ENCODE assay signal across 10 cellular contexts in the genomic region with DNA sequence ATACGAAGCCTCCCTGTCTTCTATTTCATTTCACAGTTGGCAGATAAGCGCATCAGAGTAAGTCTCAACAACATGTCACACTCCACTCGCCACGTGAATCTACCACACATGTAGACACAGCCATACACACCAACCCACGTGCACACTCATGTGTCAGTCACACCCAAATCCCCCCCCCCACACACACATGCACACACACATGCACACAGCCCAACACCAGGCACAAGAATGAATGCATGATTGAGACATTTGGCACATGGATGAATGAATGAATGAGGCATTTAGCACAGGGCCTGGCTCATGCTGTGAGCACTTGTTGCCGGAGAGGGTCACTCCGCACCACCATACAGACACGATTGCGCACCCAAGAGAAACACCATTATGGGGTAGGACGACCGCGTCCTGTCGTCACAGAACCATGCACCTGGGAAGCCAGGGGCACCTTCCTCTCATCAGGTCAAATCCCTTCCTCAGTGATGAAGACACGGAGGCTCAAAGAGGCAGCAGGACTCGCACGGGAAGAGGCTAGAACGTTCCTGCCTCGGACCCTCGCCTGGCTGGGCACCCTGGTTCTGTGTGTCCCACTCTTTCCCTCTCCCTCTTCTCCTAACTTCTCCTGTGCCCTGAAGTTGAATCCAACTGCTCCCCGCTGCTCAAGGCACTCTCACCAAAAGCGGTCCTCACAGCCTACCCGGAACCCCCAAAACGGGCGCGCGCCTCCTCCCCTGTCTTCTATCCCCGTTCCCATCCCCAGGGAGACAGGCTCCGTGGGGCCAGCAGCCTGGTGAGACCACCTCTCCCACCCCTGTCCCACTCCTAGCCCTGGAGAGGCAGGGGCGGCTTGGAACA. TPM values are rescaled to one million over a fixed set of nuclear protein-coding genes. Genes with fewer than 3 reads are reported as not detected.
DNase-seq lines count a peak whose midpoint lies in the region; ATAC-seq, FAIRE-seq and TF ChIP-seq lines count a peak whose summit lies in the region.
"Had no signal": no experiment of that assay in that cellular context is flagged by ENCODE, and none has a peak within 500 bp of the region (broad histone marks: within the 10 kb centered on the region; RNA-seq: fewer than 3 reads in every experiment).

No MANE protein-coding gene starts in this region.

- peak; percentile 23 for FAIRE-seq in K562 (lab: Jason Lieb, UNC)
- FAIRE-seq: islet of Langerhans had no signal

- peak in 2 of 8 donors; percentile 16 to 21 for ATAC-seq in heart right ventricle
- no peak for ATAC-seq in left ventricle myocardium superior
- no peak for ATAC-seq in K562
- peak in 1 of 2 donors; percentile 20 for ATAC-seq in lower lobe of right lung
- no peak for ATAC-seq in HG03095 (IDR thresholded peaks at IDR 0.05; ENCODE audit: unreplicated experiment)

- no peak overlapping the region for H3K27ac ChIP-seq in heart right ventricle
- no peak overlapping the region for H3K27ac ChIP-seq in K562 (ENCODE audit: extremely low read depth, low read depth, low read length)
- no peak overlapping the region for H3K27ac ChIP-seq in lower lobe of right lung
- no peak overlapping the region for H3K27ac ChIP-seq in urinary bladder (ENCODE audit: low read depth)

- H3K36me3 ChIP-seq in heart right ventricle (no peaks in the 10 kb centered on the region), K562 (ENCODE audit: control insufficient read depth, insufficient read depth, low read length) (no peaks in the 10 kb centered on the region), lower lobe of right lung (no peaks in the 10 kb centered on the region), urinary bladder (ENCODE audit: insufficient read depth) (no peaks in the 10 kb centered on the region)

- no peak for TF ChIP-seq EP300 in K562 (IDR thresholded peaks at IDR 0.05; ENCODE audit: low read length)

- H3K4me3 ChIP-seq in heart right ventricle (peak overlapping the region in 8 of 10 donors; percentile 26 to 55 (median 47)), K562 (peak overlapping the region; percentile 40; the same call in 1 of the 2 replicates), lower lobe of right lung (peak overlapping the region; percentile 42), urinary bladder (ENCODE audit: low read depth, low read length) (peak overlapping the region; percentile 75)

- H3K9ac ChIP-seq in K562 (ENCODE audit: insufficient read depth in 1 of 2, low read depth in 2 of 2, low read length in 2 of 2) = peak overlapping the region in 1 of 2 experiments; percentile 68; a peak in 1 of 4 replicates

- intact Hi-C loops in heart right ventricle (cut with DNase I) (no loop called here), left ventricle myocardium superior (cut with micrococcal nuclease) (no loop called here), K562 (cut with micrococcal nuclease) (no loop called here), lower lobe of right lung (cut with DNase I) (no loop called here)

- H2AFZ ChIP-seq in K562 (ENCODE audit: low read depth, low read length) = no peak overlapping the region

- H3K4me1 ChIP-seq in heart right ventricle (peaks cover 0 to 23% (median 4%) of the 10 kb centered on the region in 9 donors), K562 (replicated peaks in 1 of 2; ENCODE audit: control insufficient read depth in 2 of 2, insufficient read depth in 2 of 2, low read length in 2 of 2) (peaks cover 4 to 48% of the 10 kb centered on the region in 2 experiments; a peak in 4 of 5 replicates), lower lobe of right lung (peaks cover 6% of the 10 kb centered on the region), urinary bladder (ENCODE audit: insufficient read depth) (no peaks in the 10 kb centered on the region)

- H3K27me3 ChIP-seq in heart right ventricle (peaks cover 7 to 93% (median 82%) of the 10 kb centered on the region in 7 donors), K562 (ENCODE audit: control insufficient read depth in 2 of 2, insufficient read depth in 2 of 2, low read length in 2 of 2) (peaks cover 50 to 70% of the 10 kb centered on the region in 2 experiments), lower lobe of right lung (ENCODE audit: low read depth) (peaks cover 66% of the 10 kb centered on the region)

- DNase-seq in heart right ventricle = no peak
- DNase-seq in left ventricle myocardium superior = no peak
- no peak for DNase-seq in K562 (ENCODE audit: extremely low read depth in 1 of 4, low spot score in 3 of 4)
- peak; percentile 9 for DNase-seq in lower lobe of right lung
- DNase-seq in NCI-H2029 treated with DMSO at 0.1 percent for 48 hours (lab: John Stamatoyannopoulos, UW) = no peak
- no peak for DNase-seq in kidney tubule cell (ENCODE audit: low spot score)
- DNase-seq: NCI-H1436 had no signal

- no peaks in the 10 kb centered on the region for H3K79me2 ChIP-seq in K562 (ENCODE audit: control insufficient read depth, insufficient read depth, low read length)

- no peak for TF ChIP-seq CTCF in heart right ventricle (IDR thresholded peaks at IDR 0.05)
- TF ChIP-seq CTCF in K562 (IDR thresholded peaks at IDR 0.05 in 2 of 3, conservative IDR thresholded peaks at IDR 0.05 in 1 of 3; ENCODE audit: insufficient read depth in 2 of 3, low read depth in 1 of 3, low read length in 3 of 3) = no peak
- no peak for TF ChIP-seq CTCF in lower lobe of right lung (IDR thresholded peaks at IDR 0.05)

- no peak for TF ChIP-seq POLR2A in K562 (conservative IDR thresholded peaks at IDR 0.05)

- in situ Hi-C loops in K562 (cut with MboI) = loop anchor here (10.0 kb wide), 1 partner anchor 263 kb away; no protein-coding TSS in a partner anchor

- no peaks in the 10 kb centered on the region for H3K9me3 ChIP-seq in heart right ventricle
- no peaks in the 10 kb centered on the region; the same call in 1 of the 2 replicates for H3K9me3 ChIP-seq in K562 (replicated peaks; ENCODE audit: control insufficient read depth, insufficient read depth, low read depth, low read length)
- no peaks in the 10 kb centered on the region for H3K9me3 ChIP-seq in lower lobe of right lung

- TF ChIP-seq RAD21 in K562 (CRISPR knock-in tag; conservative IDR thresholded peaks at IDR 0.05 in 1 of 2, IDR thresholded peaks at IDR 0.05 in 1 of 2) = no peak

- H3K9me1 ChIP-seq in K562 (ENCODE audit: control insufficient read depth, insufficient read depth, low read length) = no peaks in the 10 kb centered on the region

- BruUV-seq in K562 (replicated peaks; lab: Mats Ljungman, UMichigan) = no TSS peak

- POLR2A ChIA-PET in K562 (lab: Yijun Ruan, JAX) = interaction anchor here (1.0 kb wide), 1 partner anchor 66 kb away, joined by 3 read pairs; no protein-coding TSS in a partner anchor

- 5% methylated on average over 29 of the region's 29 CpGs for WGBS in heart right ventricle, 2 donors
- 8% methylated on average over 24 of the region's 29 CpGs for WGBS in K562 (ENCODE audit: insufficient coverage, low coverage, missing lambda C conversion rate)
- 8% methylated on average over 29 of the region's 29 CpGs for WGBS in urinary bladder

- H3K4me2 ChIP-seq in K562 (ENCODE audit: insufficient read depth, low read length) = peak overlapping the region; percentile 23; the same call in 1 of the 2 replicates

- CTCF ChIA-PET in K562 (lab: Yijun Ruan, JAX; ENCODE audit: low intra/inter-chr PET ratio) = no interaction called here

- H4K20me1 ChIP-seq in K562 (replicated peaks; ENCODE audit: control insufficient read depth, insufficient read depth, low read length) = 0 out of 2 replicates have a peak, but pooled peaks cover 8% of the 10 kb centered on the region

RNA-seq across cellular contexts. Expression of a gene that starts 1.4 kb away (rescaled TPM):
- 1 to 10 TPM in 8 of 10 donors, under 1 TPM in 2; 0.71 to 5.9 (median 1.9) TPM for total RNA-seq in heart right ventricle
- polyA plus RNA-seq in heart right ventricle = 1 to 10 TPM; 6.7 to 7.2 TPM
- 3.4 TPM for total RNA-seq in left ventricle myocardium superior
- 4.0 and 10.9 TPM in 2 replicates for total RNA-seq in K562 (2011; cell fraction: chromatin; rRNA removed; ENCODE audit: low replicate concordance)
- 3.2 and 4.7 TPM in 2 replicates for total RNA-seq in K562 (2011; cell fraction: nucleolus; rRNA removed)
- total RNA-seq in K562 (2011; cell fraction: nucleoplasm; rRNA removed) = 5.1 and 13.7 TPM in 2 replicates
- 0.18 and 0.33 TPM in 2 replicates for total RNA-seq in K562 (2014; rRNA removed)
- total RNA-seq in K562 (2014; rRNA removed; fragmentation: Illumina TruSeq; extraction: Trizol) = 0.32 and 0.36 TPM in 2 replicates
- total RNA-seq in K562 (2015; rRNA removed; fragmentation: Illumina TruSeq; extraction: Trizol) = 0.11 and 0.19 TPM in 2 replicates
- total RNA-seq in K562 (2021) = 0.67 and 0.71 TPM in 2 replicates
- 0.21 and 0.80 TPM in 2 replicates for polyA plus RNA-seq in K562 (2011; rRNA removed)
- polyA plus RNA-seq in K562 (2011; cell fraction: cytosol; rRNA removed) = 0.63 and 1.7 TPM in 2 replicates
- polyA plus RNA-seq in K562 (2011; cell fraction: nucleus; rRNA removed) = 1.5 and 2.5 TPM in 2 replicates
- 0.57 and 2.9 TPM in 2 replicates for polyA plus RNA-seq in K562 (2012)
- polyA plus RNA-seq in K562 (2014; fragmentation: Illumina TruSeq; extraction: Trizol) = 0.28 and 0.46 TPM in 2 replicates
- under 1 TPM in 1 of 2 experiments, not detected in 1; 0.06 TPM for polyA plus RNA-seq in K562 (2014; fragmentation: Nextera tagmentation; extraction: Ambion mirVana)
- polyA plus RNA-seq in K562 (2014; rRNA removed) = 0.74 and 0.80 TPM in 2 replicates
- polyA minus RNA-seq in K562 (2011; rRNA and poly(A)+ RNA removed) = 0.60 and 0.66 TPM in 2 replicates
- polyA minus RNA-seq in K562 (2011; cell fraction: cytosol; rRNA and poly(A)+ RNA removed) = 1.0 and 1.5 TPM in 2 replicates
- polyA minus RNA-seq in K562 (2011; cell fraction: nucleus; rRNA and poly(A)+ RNA removed) = 0.94 and 2.4 TPM in 2 replicates
- 5.3 TPM for total RNA-seq in lower lobe of right lung
- total RNA-seq in urinary bladder = 32.6 TPM
- 58.5 TPM for polyA plus RNA-seq in urinary bladder

RNA-seq across cellular contexts. Expression of a gene that starts 53.7 kb away (rescaled TPM):
- total RNA-seq in heart right ventricle (under 1 TPM in 7 of 10 donors, not detected in 3; 0.11 to 0.64 (median 0.15) TPM), left ventricle myocardium superior (not detected), K562 (2014; rRNA removed) (0.64 and 0.86 TPM in 2 replicates), K562 (2014; rRNA removed; fragmentation: Illumina TruSeq; extraction: Trizol) (0.10 and 0.15 TPM in 2 replicates), K562 (2015; rRNA removed; fragmentation: Illumina TruSeq; extraction: Trizol) (0.30 TPM in 1 of 2 replicates, not detected in the other), K562 (2021) (0.60 and 0.66 TPM in 2 replicates), lower lobe of right lung (0.27 TPM), urinary bladder (1.5 TPM)
- polyA plus RNA-seq in heart right ventricle (under 1 TPM; 0.03 to 0.22 TPM), K562 (2011; rRNA removed) (0.09 and 0.17 TPM in 2 replicates), K562 (2014; fragmentation: Illumina TruSeq; extraction: Trizol) (0.07 and 0.43 TPM in 2 replicates), K562 (2014; fragmentation: Nextera tagmentation; extraction: Ambion mirVana) (not detected), K562 (2014; rRNA removed) (0.18 and 0.32 TPM in 2 replicates), urinary bladder (10.2 TPM)
- 1.0 and 3.4 TPM in 2 replicates for total RNA-seq in K562 (2011; cell fraction: chromatin; rRNA removed; ENCODE audit: low replicate concordance)
- 1.2 and 2.0 TPM in 2 replicates for total RNA-seq in K562 (2011; cell fraction: nucleolus; rRNA removed)
- 1.0 and 1.5 TPM in 2 replicates for total RNA-seq in K562 (2011; cell fraction: nucleoplasm; rRNA removed)
- polyA plus RNA-seq in K562 (2011; cell fraction: cytosol; rRNA removed) = 0.21 and 1.7 TPM in 2 replicates
- polyA plus RNA-seq in K562 (2011; cell fraction: nucleus; rRNA removed) = 0.48 and 1.0 TPM in 2 replicates
- 0.61 and 0.62 TPM in 2 replicates for polyA plus RNA-seq in K562 (2012)
- polyA minus RNA-seq in K562 (2011; rRNA and poly(A)+ RNA removed) = 0.42 and 0.49 TPM in 2 replicates
- not detected in 2 replicates for polyA minus RNA-seq in K562 (2011; cell fraction: cytosol; rRNA and poly(A)+ RNA removed)
- 0.27 and 0.56 TPM in 2 replicates for polyA minus RNA-seq in K562 (2011; cell fraction: nucleus; rRNA and poly(A)+ RNA removed)
